In genomic region chr10:100748251-100749058, GRCh38 we compare ENCODE assay signal across 12 cellular contexts.
DNase-seq lines count a peak whose midpoint lies in the region; ATAC-seq and TF ChIP-seq lines count a peak whose summit lies in the region.
"Had no signal": no experiment of that assay in that cellular context is flagged by ENCODE, and none has a peak within 500 bp of the region (broad histone marks: within the 10 kb centered on the region; RNA-seq: fewer than 3 reads in every experiment).

No MANE protein-coding gene starts in this region.

- peak overlapping the region in 2 of 3 experiments; percentile 18 to 73 for H3K27ac Mint-ChIP-seq in nephron

- ATAC-seq in GM21528 (IDR thresholded peaks at IDR 0.05; ENCODE audit: low FRiP score, unreplicated experiment): no peak
- ATAC-seq: foreskin keratinocyte, left lobe of liver had no signal

- peaks cover 28% of the 10 kb centered on the region for H3K36me3 Mint-ChIP-seq in nephron (ENCODE audit: low read depth)

- peaks cover 38% of the 10 kb centered on the region for H3K4me1 Mint-ChIP-seq in nephron

- H3K4me3 Mint-ChIP-seq in nephron: peak overlapping the region; percentile 80 to 89 (median 84)

- no peak for TF ChIP-seq CTCF in GM10266 (IDR thresholded peaks at IDR 0.05; ENCODE audit: control insufficient read depth, insufficient read depth, low read depth, missing control alignments)
- TF ChIP-seq CTCF in nephron (IDR thresholded peaks at IDR 0.05; ENCODE audit: unreplicated experiment in 3 of 3): no peak

- peaks cover 97% of the 10 kb centered on the region for H3K27me3 Mint-ChIP-seq in nephron (ENCODE audit: low read depth)

- H3K9me3 Mint-ChIP-seq in nephron: no peaks in the 10 kb centered on the region

- DNase-seq in AG08396 (ENCODE audit: low spot score) (peak; percentile 13), GM10266 (ENCODE audit: extremely low spot score) (peak; percentile 24), ecto neural progenitor cell (ENCODE audit: low spot score) (peak; percentile 60), NCI-H1105 (lab: John Stamatoyannopoulos, UW) (no peak), T1000 (lab: John Stamatoyannopoulos, UW) (no peak), NCI-H1417 treated with DMSO at 0.1 percent for 48 hours (lab: John Stamatoyannopoulos, UW) (no peak)
- DNase-seq: activated CD4-positive, alpha-beta T cell treated with anti-CD3 and anti-CD28 coated beads, Interleukin-2, amount 50 U/mL, for 48 hours; foreskin keratinocyte; stimulated activated naive CD4-positive, alpha-beta T cell had no signal

Comparison
In these comparisons a context has a peak if more than half of its experiments do, and no peak if none do; other contexts are left out.
1. DNase-seq: peak in AG08396 (single experiment), GM10266 (single experiment) and ecto neural progenitor cell (single experiment); none in NCI-H1105 (single experiment), T1000 (single experiment) and NCI-H1417 treated with DMSO at 0.1 percent for 48 hours (single experiment).